In genomic region chr6:16849280-16850210, GRCh38 we compare ENCODE assay signal across 10 cellular contexts.
DNase-seq lines count a peak whose midpoint lies in the region; ATAC-seq and TF ChIP-seq lines count a peak whose summit lies in the region.
"Had no signal": no experiment of that assay in that cellular context is flagged by ENCODE, and none has a peak within 500 bp of the region (broad histone marks: within the 10 kb centered on the region; RNA-seq: fewer than 3 reads in every experiment).

No MANE protein-coding gene starts in this region.

- WGBS in upper lobe of left lung, 2 donors, result 57 to 64% methylated on average over 14 to 15 of the region's 15 CpGs

- H3K27me3 ChIP-seq in right atrium auricular region (no peaks in the 10 kb centered on the region), upper lobe of left lung (no peaks in the 10 kb centered on the region)

- DNase-seq in left cardiac atrium (no peak), Right ventricle myocardium superior (no peak), SK-N-MC (ENCODE audit: low read depth, low spot score) (no peak), right atrium auricular region (ENCODE audit: low spot score) (no peak), upper lobe of left lung (peak in 1 of 2 donors; percentile 31), NCI-H2227 (lab: John Stamatoyannopoulos, UW; ENCODE audit: unreplicated experiment) (no peak)
- DNase-seq in activated naive CD4-positive, alpha-beta T cell treated with anti-CD3 and anti-CD28 coated beads, Interleukin-2, amount 10 ng/mL, durations not matched to agents 7 days and 5 days, result no peak
- DNase-seq: effector CD4-positive, alpha-beta T cell had no signal

- H3K4me3 ChIP-seq in SK-N-MC (0 out of 2 replicates have a peak overlapping the region, but pooled peaks have one; percentile 54), right atrium auricular region (no peak overlapping the region), upper lobe of left lung (no peak overlapping the region)
- H3K4me3 ChIP-seq: skin epidermis had no signal

- no peak overlapping the region for H3K9ac ChIP-seq in SK-N-MC (ENCODE audit: insufficient read length)

- H3K4me1 ChIP-seq in right atrium auricular region (peaks cover 0 to 10% of the 10 kb centered on the region in 2 donors), upper lobe of left lung (peaks cover 3 to 11% (median 8%) of the 10 kb centered on the region in 4 donors)

- CTCF ChIA-PET in activated naive CD4-positive, alpha-beta T cell treated with anti-CD3 and anti-CD28 coated beads, Interleukin-2, amount 10 ng/mL, durations not matched to agents 7 days and 5 days (lab: Charles Lee), result no interaction called here

- TF ChIP-seq CTCF in right atrium auricular region (IDR thresholded peaks at IDR 0.05) (no peak), upper lobe of left lung (IDR thresholded peaks at IDR 0.05) (no peak)

- H3K36me3 ChIP-seq in SK-N-MC (ENCODE audit: insufficient read depth, low read length) (no peaks in the 10 kb centered on the region), right atrium auricular region (no peaks in the 10 kb centered on the region), upper lobe of left lung (no peaks in the 10 kb centered on the region)

- ATAC-seq in left cardiac atrium (peak; percentile 34 to 76), Right ventricle myocardium superior (ENCODE audit: poor library complexity) (no peak), upper lobe of left lung (ENCODE audit: low FRiP score in 2 of 2) (peak; percentile 48 to 55), HG03354 (IDR thresholded peaks at IDR 0.05; ENCODE audit: poor library complexity, severe bottlenecking, unreplicated experiment) (no peak)

- H3K9me3 Mint-ChIP-seq in activated naive CD4-positive, alpha-beta T cell treated with anti-CD3 and anti-CD28 coated beads, Interleukin-2, amount 10 ng/mL, durations not matched to agents 7 days and 5 days, result no peaks in the 10 kb centered on the region

- H3K27ac Mint-ChIP-seq in activated naive CD4-positive, alpha-beta T cell treated with anti-CD3 and anti-CD28 coated beads, Interleukin-2, amount 10 ng/mL, durations not matched to agents 7 days and 5 days, result no peak overlapping the region

- H3K27ac ChIP-seq in SK-N-MC (peak overlapping the region; percentile 77; the same call in 1 of the 2 replicates), right atrium auricular region (peak overlapping the region; percentile 5 to 72), upper lobe of left lung (no peak overlapping the region)

- H3K27me3 Mint-ChIP-seq in activated naive CD4-positive, alpha-beta T cell treated with anti-CD3 and anti-CD28 coated beads, Interleukin-2, amount 10 ng/mL, durations not matched to agents 7 days and 5 days, result peaks cover 8% of the 10 kb centered on the region

- H3K4me1 Mint-ChIP-seq in activated naive CD4-positive, alpha-beta T cell treated with anti-CD3 and anti-CD28 coated beads, Interleukin-2, amount 10 ng/mL, durations not matched to agents 7 days and 5 days, result peaks cover 30% of the 10 kb centered on the region

- H3K9me3 ChIP-seq in SK-N-MC (ENCODE audit: low read depth, low read length), result no peaks in the 10 kb centered on the region
- H3K9me3 ChIP-seq in right atrium auricular region, result no peaks in the 10 kb centered on the region
- H3K9me3 ChIP-seq in upper lobe of left lung, result no peaks in the 10 kb centered on the region

- intact Hi-C loops in left cardiac atrium (cut with DNase I), result no loop called here
- intact Hi-C loops in Right ventricle myocardium superior (cut with DNase I), result no loop called here

- H3K4me3 Mint-ChIP-seq in activated naive CD4-positive, alpha-beta T cell treated with anti-CD3 and anti-CD28 coated beads, Interleukin-2, amount 10 ng/mL, durations not matched to agents 7 days and 5 days, result no peak overlapping the region

- TF ChIP-seq POLR2A in upper lobe of left lung (IDR thresholded peaks at IDR 0.05), result no peak

- TF ChIP-seq EP300 in upper lobe of left lung (IDR thresholded peaks at IDR 0.05), result no peak

- no peaks in the 10 kb centered on the region for H3K36me3 Mint-ChIP-seq in activated naive CD4-positive, alpha-beta T cell treated with anti-CD3 and anti-CD28 coated beads, Interleukin-2, amount 10 ng/mL, durations not matched to agents 7 days and 5 days

Comparison
In these comparisons a context has a peak if more than half of its experiments do, and no peak if none do; other contexts are left out.
1. ATAC-seq: peak in left cardiac atrium (2 of 2) and upper lobe of left lung (2 of 2); none in Right ventricle myocardium superior (single experiment) and HG03354 (single experiment).
2. H3K27ac ChIP-seq: peak in SK-N-MC (single experiment) and right atrium auricular region (2 of 2); none in upper lobe of left lung (0 of 4).